In genomic region chr16:11034005-11034404, GRCh38 we compare ENCODE assay signal across 14 cellular contexts.
DNase-seq lines count a peak whose midpoint lies in the region; ATAC-seq and TF ChIP-seq lines count a peak whose summit lies in the region.
"Had no signal": no experiment of that assay in that cellular context is flagged by ENCODE, and none has a peak within 500 bp of the region (broad histone marks: within the 10 kb centered on the region; RNA-seq: fewer than 3 reads in every experiment).

No MANE protein-coding gene starts in this region.

- H4K8ac ChIP-seq in mesendoderm (ENCODE audit: low read depth, low read length), result no peak overlapping the region

- no peaks in the 10 kb centered on the region for H3K36me3 ChIP-seq in mesendoderm (ENCODE audit: control insufficient read depth, insufficient read depth, low read length)

- no peak overlapping the region for H3K4me3 Mint-ChIP-seq in activated naive CD8-positive, alpha-beta T cell treated with anti-CD3 and anti-CD28 coated beads, Interleukin-2, amount 50 U/mL, for 24 hours
- H3K4me3 Mint-ChIP-seq: B cell; naive thymus-derived CD8-positive, alpha-beta T cell; stimulated activated naive CD8-positive, alpha-beta T cell treated with anti-CD3 and anti-CD28 coated beads, Interleukin-15, Interleukin-2, amounts not matched to agents 100 ng/mL and 50 ng/mL, for 24 hours had no signal

- no peak overlapping the region for H3K4me2 ChIP-seq in mesendoderm (ENCODE audit: low read length)

- H3K36me3 Mint-ChIP-seq in activated naive CD8-positive, alpha-beta T cell treated with anti-CD3 and anti-CD28 coated beads, Interleukin-2, amount 50 U/mL, for 24 hours (ENCODE audit: low read depth), result peaks cover 46% of the 10 kb centered on the region

- H3K23ac ChIP-seq in mesendoderm (ENCODE audit: low read length), result peak overlapping the region; percentile 38

- H3K4me3 ChIP-seq in mesendoderm (ENCODE audit: low read length), result no peak overlapping the region

- H3K27ac Mint-ChIP-seq in activated naive CD8-positive, alpha-beta T cell treated with anti-CD3 and anti-CD28 coated beads, Interleukin-2, amount 50 U/mL, for 24 hours, result no peak overlapping the region
- H3K27ac Mint-ChIP-seq: B cell; stimulated activated naive CD8-positive, alpha-beta T cell treated with anti-CD3 and anti-CD28 coated beads, Interleukin-15, Interleukin-2, amounts not matched to agents 100 ng/mL and 50 ng/mL, for 24 hours had no signal

- H2AK5ac ChIP-seq in mesendoderm (ENCODE audit: low read length), result peak overlapping the region; percentile 83

- H3K4me1 ChIP-seq in mesendoderm (ENCODE audit: control insufficient read depth, low read depth, low read length), result peaks cover 19% of the 10 kb centered on the region

- peak overlapping the region; percentile 47 for H4K5ac ChIP-seq in mesendoderm (ENCODE audit: low read length)

- H3K27me3 ChIP-seq in mesendoderm (ENCODE audit: insufficient read depth, low read length, poor library complexity), result no peaks in the 10 kb centered on the region
- H3K27me3 ChIP-seq: brain microvascular endothelial cell had no signal

- H2BK120ac ChIP-seq in mesendoderm (ENCODE audit: low read depth, low read length), result no peak overlapping the region

- peaks cover 4% of the 10 kb centered on the region for H3K4me1 Mint-ChIP-seq in activated naive CD8-positive, alpha-beta T cell treated with anti-CD3 and anti-CD28 coated beads, Interleukin-2, amount 50 U/mL, for 24 hours
- H3K4me1 Mint-ChIP-seq: B cell had no signal

- H2BK15ac ChIP-seq in mesendoderm (replicated peaks; ENCODE audit: low read depth), result peak overlapping the region; percentile 5

- ATAC-seq in Right ventricle myocardium inferior, result peak; percentile 53
- no peak for ATAC-seq in activated naive CD8-positive, alpha-beta T cell treated with anti-CD3 and anti-CD28 coated beads, Interleukin-2, amount 50 U/mL, for 24 hours
- ATAC-seq: naive thymus-derived CD8-positive, alpha-beta T cell had no signal

- WGBS in mesendoderm (ENCODE audit: extremely low coverage, insufficient coverage, low lambda C conversion rate), result 100% methylated on average over 1 of the region's 7 CpGs

- TF ChIP-seq POLR2A in erythroblast (IDR thresholded peaks at IDR 0.05; ENCODE audit: low read length), result no peak

- no peak overlapping the region for H3K4ac ChIP-seq in mesendoderm (ENCODE audit: low read depth, low read length)

- peak overlapping the region; percentile 58 for H3K9ac ChIP-seq in mesendoderm (ENCODE audit: low read length)

- no peaks in the 10 kb centered on the region for H3K79me2 ChIP-seq in mesendoderm (ENCODE audit: control insufficient read depth, insufficient read depth, low read length)

- peak overlapping the region; percentile 65 for H3K18ac ChIP-seq in mesendoderm (ENCODE audit: low read length)

- no peak for DNase-seq in Right ventricle myocardium inferior (ENCODE audit: missing footprints)
- no peak for DNase-seq in cardiac septum (ENCODE audit: low spot score)
- DNase-seq in epithelial cell of prostate (ENCODE audit: low read depth, low spot score), result no peak
- DNase-seq in mesendoderm, result no peak
- DNase-seq in activated naive CD8-positive, alpha-beta T cell treated with anti-CD3 and anti-CD28 coated beads, Interleukin-2, amount 50 U/mL, for 24 hours, result no peak
- DNase-seq in stimulated activated CD4-positive, alpha-beta T cell treated with anti-CD3 and anti-CD28 coated beads, Interleukin-1b, Interleukin-23, amount 100 ng/mL, for 48 hours, result no peak
- DNase-seq in erythroblast (lab: John Stamatoyannopoulos, UW), result no peak
- no peak for DNase-seq in posterior cingulate gyrus
- DNase-seq: brain microvascular endothelial cell; GOT3; MM.1S; naive thymus-derived CD8-positive, alpha-beta T cell had no signal

- intact Hi-C loops in Right ventricle myocardium inferior (cut with DNase I), result loop anchor here (5.0 kb wide), 1 partner anchor 103 kb away; no protein-coding TSS in a partner anchor
- intact Hi-C loops in cardiac septum (cut with DNase I), result loop anchor here (5.0 kb wide), 1 partner anchor 223 kb away; the partner anchor contains the start of gene SOCS1
- intact Hi-C loops in posterior cingulate gyrus (cut with DNase I), result no loop called here

- peaks cover under 1% of the 10 kb centered on the region for H3K9me3 Mint-ChIP-seq in activated naive CD8-positive, alpha-beta T cell treated with anti-CD3 and anti-CD28 coated beads, Interleukin-2, amount 50 U/mL, for 24 hours

- H3K56ac ChIP-seq in mesendoderm (ENCODE audit: low read length), result peak overlapping the region; percentile 88

- no peaks in the 10 kb centered on the region for H3K27me3 Mint-ChIP-seq in activated naive CD8-positive, alpha-beta T cell treated with anti-CD3 and anti-CD28 coated beads, Interleukin-2, amount 50 U/mL, for 24 hours
- H3K27me3 Mint-ChIP-seq: B cell; naive thymus-derived CD8-positive, alpha-beta T cell; stimulated activated naive CD8-positive, alpha-beta T cell treated with anti-CD3 and anti-CD28 coated beads, Interleukin-15, Interleukin-2, amounts not matched to agents 100 ng/mL and 50 ng/mL, for 24 hours had no signal

- H3K27ac ChIP-seq in epithelial cell of prostate, result peak overlapping the region; percentile 15
- peak overlapping the region; percentile 98 for H3K27ac ChIP-seq in mesendoderm (ENCODE audit: low read depth, low read length)
- H3K27ac ChIP-seq: brain microvascular endothelial cell had no signal

- H2BK5ac ChIP-seq in mesendoderm (ENCODE audit: low read length), result peak overlapping the region; percentile 100

- peaks cover 3% of the 10 kb centered on the region for H3K79me1 ChIP-seq in mesendoderm (ENCODE audit: low read length)
